In the genomic region with DNA sequence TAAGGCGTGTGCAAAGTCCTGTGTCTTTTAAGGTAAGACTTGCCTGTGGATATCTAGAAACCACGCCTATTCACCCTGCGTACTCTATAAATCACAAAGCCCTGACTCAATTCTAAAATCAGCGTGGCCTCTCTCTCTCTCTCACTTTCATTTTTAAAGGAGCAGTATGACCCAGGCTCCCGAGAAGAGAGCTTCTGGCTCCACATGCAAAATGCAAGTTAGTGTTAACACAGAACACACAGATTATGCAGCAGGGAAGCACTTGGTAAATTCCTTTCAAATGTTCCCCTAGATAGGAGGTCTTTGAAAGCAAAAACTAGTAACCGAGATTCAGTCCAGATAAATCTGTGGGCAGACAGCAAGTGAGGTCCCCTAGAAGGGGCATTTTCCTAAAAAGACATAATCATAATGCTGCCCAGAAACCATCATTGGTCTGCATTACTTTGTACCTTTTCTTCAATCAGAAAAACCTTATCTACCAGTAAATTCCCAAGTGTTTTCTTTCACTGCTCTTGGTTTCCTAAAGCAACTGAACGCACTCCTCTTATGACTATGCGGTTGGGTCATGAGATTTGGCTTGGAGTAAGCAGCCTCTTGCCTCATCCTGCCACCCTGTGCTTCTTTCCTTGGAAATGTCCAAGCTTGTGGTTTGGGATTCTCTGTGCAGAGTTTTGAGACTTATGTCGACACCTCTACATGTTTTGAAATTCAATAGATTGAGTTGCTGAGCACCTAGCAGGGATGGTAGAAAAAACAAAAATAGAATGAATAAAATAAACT, we compare ENCODE assay signal across 8 cellular contexts. TPM values are rescaled to one million over a fixed set of nuclear protein-coding genes. Genes with fewer than 3 reads are reported as not detected.
DNase-seq lines count a peak whose midpoint lies in the region; ATAC-seq and TF ChIP-seq lines count a peak whose summit lies in the region.

No MANE protein-coding gene starts in this region.

- no peaks in the 10 kb centered on the region for H4K20me1 ChIP-seq in smooth muscle cell (ENCODE audit: low read depth)

- H3K27me3 ChIP-seq in smooth muscle cell (ENCODE audit: low read depth), result no peaks in the 10 kb centered on the region

- peak overlapping the region; percentile 61 to 94 (median 82) for H3K4me3 Mint-ChIP-seq in IgD-negative memory B cell

- TF ChIP-seq CTCF in GM12865 (IDR thresholded peaks at IDR 0.05; ENCODE audit: insufficient read depth, low read depth, low read length, missing control alignments) (no peak), smooth muscle cell (IDR thresholded peaks at IDR 0.05; ENCODE audit: borderline replicate concordance, insufficient read depth, poor library complexity, severe bottlenecking) (no peak)

- H3K4me3 ChIP-seq in GM12865 (ENCODE audit: low read depth, low read length), result peak overlapping the region; percentile 12; the same call in 1 of the 2 replicates
- H3K4me3 ChIP-seq in smooth muscle cell, result peak overlapping the region; percentile 42

- H3F3A ChIP-seq in smooth muscle cell (ENCODE audit: low read depth), result no peaks in the 10 kb centered on the region

- 22% methylated on average over 9 of the region's 9 CpGs for WGBS in smooth muscle cell (ENCODE audit: low lambda C conversion rate)

- peak overlapping the region; percentile 79 for H3K4me2 ChIP-seq in smooth muscle cell

- H3K27me3 Mint-ChIP-seq in IgD-negative memory B cell, result peaks cover 2% of the 10 kb centered on the region

- peak; percentile 100 for ATAC-seq in GM21717 (IDR thresholded peaks at IDR 0.05; ENCODE audit: unreplicated experiment)

- H3K9ac ChIP-seq in smooth muscle cell (ENCODE audit: low read depth), result peak overlapping the region; percentile 55

- H3K9me3 Mint-ChIP-seq in IgD-negative memory B cell, result no peaks in the 10 kb centered on the region

- H3K27ac Mint-ChIP-seq in IgD-negative memory B cell, result peak overlapping the region in 1 of 3 donors; percentile 46

- no peaks in the 10 kb centered on the region for H3K79me2 ChIP-seq in smooth muscle cell (ENCODE audit: low read depth)

- H3K4me1 Mint-ChIP-seq in IgD-negative memory B cell, result peaks cover 6 to 11% (median 10%) of the 10 kb centered on the region in 3 donors

- peak; percentile 89 for DNase-seq in GM12865 (ENCODE audit: low read depth)
- peak; percentile 99 for DNase-seq in amniotic epithelial cell (ENCODE audit: low read depth)
- peak; percentile 55 for DNase-seq in inferior parietal cortex (ENCODE audit: extremely low spot score)
- DNase-seq in smooth muscle cell (lab: John Stamatoyannopoulos, UW; ENCODE audit: unreplicated experiment), result no peak
- no peak for DNase-seq in stimulated activated naive CD4-positive, alpha-beta T cell (lab: John Stamatoyannopoulos, UW)
- no peak for DNase-seq in D341Med (ENCODE audit: low spot score)

- no peaks in the 10 kb centered on the region for H3K36me3 ChIP-seq in smooth muscle cell (ENCODE audit: low read depth)

- H3K9me3 ChIP-seq in smooth muscle cell (replicated peaks; ENCODE audit: low read depth), result no peaks in the 10 kb centered on the region

- H2AFZ ChIP-seq in smooth muscle cell (ENCODE audit: low read depth), result peak overlapping the region; percentile 2

- H3K36me3 Mint-ChIP-seq in IgD-negative memory B cell, result no peaks in the 10 kb centered on the region

- no peaks in the 10 kb centered on the region for H3K4me1 ChIP-seq in smooth muscle cell (ENCODE audit: low read depth)

- H3K27ac ChIP-seq in smooth muscle cell (ENCODE audit: low read depth), result peak overlapping the region; percentile 54

RNA-seq across cellular contexts. Expression of a gene that starts 31.7 kb away (rescaled TPM):
- polyA plus RNA-seq in IgD-negative memory B cell (not detected), smooth muscle cell (0.06 TPM in 1 of 2 replicates, not detected in the other)
- total RNA-seq in smooth muscle cell, result 1.3 and 1.8 TPM in 2 replicates

Comparison
In these comparisons a context has a peak if more than half of its experiments do, and no peak if none do; other contexts are left out.
1. DNase-seq: peak in GM12865 (single experiment), amniotic epithelial cell (single experiment) and inferior parietal cortex (single experiment); none in smooth muscle cell (single experiment), stimulated activated naive CD4-positive, alpha-beta T cell (0 of 6) and D341Med (single experiment).